ENCODE assay signal across 16 cellular contexts in the genomic region with DNA sequence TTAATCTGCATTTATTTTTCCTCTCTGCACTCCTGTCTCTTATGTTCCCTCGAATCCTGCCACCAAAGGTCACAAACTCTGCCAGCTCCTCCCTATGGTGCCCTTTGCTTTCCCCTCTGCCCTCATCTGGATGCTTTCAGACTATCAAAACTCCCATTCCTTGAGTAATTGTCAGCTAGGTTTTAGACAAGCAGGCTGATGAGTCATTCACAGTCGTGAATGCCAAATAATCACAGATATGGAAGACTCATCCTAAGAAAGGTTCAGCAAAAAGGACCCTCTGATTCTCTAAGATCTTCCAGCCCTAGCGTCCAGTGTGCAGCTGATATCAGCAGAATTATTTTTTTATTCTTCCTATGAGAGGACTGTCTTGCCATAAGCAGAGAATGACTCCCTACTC.
A peak's percentile ranks its signal among the peaks of the same experiment; 100 is the strongest.
DNase-seq lines count a peak whose midpoint lies in the region; ATAC-seq and TF ChIP-seq lines count a peak whose summit lies in the region.
"Had no signal": no experiment of that assay in that cellular context is flagged by ENCODE, and none has a peak within 500 bp of the region (broad histone marks: within the 10 kb centered on the region; RNA-seq: fewer than 3 reads in every experiment).

No MANE protein-coding gene starts in this region.

- TF ChIP-seq RAD21 in HCT116 (IDR thresholded peaks at IDR 0.05; ENCODE audit: low read depth) = no peak

- no peak for TF ChIP-seq POLR2A in HCT116 (IDR thresholded peaks at IDR 0.05; ENCODE audit: borderline replicate concordance, extremely low read depth, insufficient read depth, insufficient read length)

- H2AFZ ChIP-seq in HCT116 (ENCODE audit: low read depth, low read length, poor library complexity, severe bottlenecking) = peak overlapping the region; percentile 20

- no peaks in the 10 kb centered on the region for H3K36me3 ChIP-seq in HCT116 (ENCODE audit: control insufficient read depth in 1 of 2, insufficient read depth in 2 of 2, low read length in 2 of 2)
- no peaks in the 10 kb centered on the region for H3K36me3 ChIP-seq in lower lobe of right lung

- intact Hi-C loops in HCT116 (cut with micrococcal nuclease) = no loop called here
- intact Hi-C loops in lower lobe of right lung (cut with DNase I) = no loop called here

- H3K9me2 ChIP-seq in HCT116 (ENCODE audit: insufficient read depth) = no peaks in the 10 kb centered on the region

- ATAC-seq in HCT116 (0 out of 2 replicates have a peak, but pooled peaks have one; percentile 49), lower lobe of right lung (no peak), HG02970 (IDR thresholded peaks at IDR 0.05; ENCODE audit: low FRiP score, unreplicated experiment) (no peak)
- no peak for ATAC-seq in activated naive CD8-positive, alpha-beta T cell treated with anti-CD3 and anti-CD28 coated beads, Interleukin-2, amount 50 U/mL, for 24 hours
- ATAC-seq: activated CD4-positive, CD25-positive, alpha-beta regulatory T cell treated with anti-CD3 and anti-CD28 coated beads, Interleukin-2, amount 50 U/mL, for 24 hours; Panc1; psoas muscle; T-cell had no signal

- DNase-seq in HCT116 (ENCODE audit: low read depth, low spot score) (no peak), RWPE1 (ENCODE audit: low spot score) (peak; percentile 9), fibroblast of the aortic adventitia (ENCODE audit: low read depth) (peak; percentile 6), skeletal muscle cell (ENCODE audit: low read depth) (peak; percentile 24), lower lobe of right lung (no peak)
- DNase-seq in activated naive CD8-positive, alpha-beta T cell treated with anti-CD3 and anti-CD28 coated beads, Interleukin-2, amount 50 U/mL, for 24 hours = no peak
- DNase-seq: CD4-positive, CD25-positive, alpha-beta regulatory T cell; cerebellar nuclear complex; left cardiac atrium; NCI-H146; psoas muscle; T-cell had no signal

- no peak overlapping the region for H3K4me3 ChIP-seq in HCT116 (replicated peaks in 1 of 2; ENCODE audit: low read depth in 1 of 2, low read length in 2 of 2)
- H3K4me3 ChIP-seq in fibroblast of the aortic adventitia (ENCODE audit: low read depth, low read length) = no peak overlapping the region
- H3K4me3 ChIP-seq in skeletal muscle cell (ENCODE audit: low read depth, low read length) = no peak overlapping the region
- H3K4me3 ChIP-seq in lower lobe of right lung = no peak overlapping the region
- H3K4me3 ChIP-seq: psoas muscle had no signal

- no peak overlapping the region for H3K9ac ChIP-seq in HCT116 (ENCODE audit: low read length)

- RAD21 ChIA-PET in HCT116 (lab: Charles Lee; ENCODE audit: low non-redundant PET in 1 of 2, low total read pairs in 2 of 2, uncharacterized antibody in 2 of 2, unreplicated experiment in 2 of 2) = no interaction called here

- H3K27me3 ChIP-seq in HCT116 (ENCODE audit: insufficient read depth, low read length) = no peaks in the 10 kb centered on the region
- no peaks in the 10 kb centered on the region for H3K27me3 ChIP-seq in lower lobe of right lung (ENCODE audit: low read depth)

- H3K4me1 Mint-ChIP-seq in activated naive CD8-positive, alpha-beta T cell treated with anti-CD3 and anti-CD28 coated beads, Interleukin-2, amount 50 U/mL, for 24 hours = no peaks in the 10 kb centered on the region
- H3K4me1 Mint-ChIP-seq: activated naive CD4-positive, alpha-beta T cell treated with anti-CD3 and anti-CD28 coated beads, Interleukin-2, amount 50 U/mL, for 24 hours; CD4-positive, CD25-positive, alpha-beta regulatory T cell; T-cell had no signal

- no peaks in the 10 kb centered on the region for H4K20me1 ChIP-seq in HCT116 (ENCODE audit: insufficient read depth)

- H3K27me3 Mint-ChIP-seq in activated naive CD8-positive, alpha-beta T cell treated with anti-CD3 and anti-CD28 coated beads, Interleukin-2, amount 50 U/mL, for 24 hours = no peaks in the 10 kb centered on the region
- H3K27me3 Mint-ChIP-seq: activated naive CD4-positive, alpha-beta T cell treated with anti-CD3 and anti-CD28 coated beads, Interleukin-2, amount 50 U/mL, for 24 hours; CD4-positive, CD25-positive, alpha-beta regulatory T cell; T-cell had no signal

- H3K36me3 Mint-ChIP-seq in activated naive CD8-positive, alpha-beta T cell treated with anti-CD3 and anti-CD28 coated beads, Interleukin-2, amount 50 U/mL, for 24 hours (ENCODE audit: low read depth) = no peaks in the 10 kb centered on the region
- H3K36me3 Mint-ChIP-seq: activated naive CD4-positive, alpha-beta T cell treated with anti-CD3 and anti-CD28 coated beads, Interleukin-2, amount 50 U/mL, for 24 hours; CD4-positive, CD25-positive, alpha-beta regulatory T cell; T-cell had no signal

- H3K4me3 Mint-ChIP-seq in activated naive CD8-positive, alpha-beta T cell treated with anti-CD3 and anti-CD28 coated beads, Interleukin-2, amount 50 U/mL, for 24 hours = no peak overlapping the region
- H3K4me3 Mint-ChIP-seq: activated naive CD4-positive, alpha-beta T cell treated with anti-CD3 and anti-CD28 coated beads, Interleukin-2, amount 50 U/mL, for 24 hours; CD4-positive, CD25-positive, alpha-beta regulatory T cell; T-cell had no signal

- H3K9me3 Mint-ChIP-seq in activated naive CD8-positive, alpha-beta T cell treated with anti-CD3 and anti-CD28 coated beads, Interleukin-2, amount 50 U/mL, for 24 hours = peaks cover 15% of the 10 kb centered on the region

- CTCF ChIA-PET in HCT116 (lab: Charles Lee) (no interaction called here), RWPE1 (lab: Yijun Ruan, JAX) (no interaction called here)

- no peak overlapping the region for H3K27ac ChIP-seq in HCT116 (ENCODE audit: low read depth, low read length)
- H3K27ac ChIP-seq in RWPE1 = no peak overlapping the region
- no peak overlapping the region for H3K27ac ChIP-seq in lower lobe of right lung
- H3K27ac ChIP-seq: psoas muscle had no signal

- POLR2A ChIA-PET in HCT116 (lab: Charles Lee) = no interaction called here
- POLR2A ChIA-PET in RWPE1 (lab: Yijun Ruan, JAX; ENCODE audit: low non-redundant PET) = no interaction called here

- no peaks in the 10 kb centered on the region for H3K9me3 ChIP-seq in HCT116 (ENCODE audit: control insufficient read depth in 1 of 2, insufficient read depth in 1 of 2, low read depth in 1 of 2, low read length in 2 of 2)
- H3K9me3 ChIP-seq in lower lobe of right lung = peaks cover 4% of the 10 kb centered on the region
- H3K9me3 ChIP-seq: psoas muscle had no signal

- no peak overlapping the region for H3K27ac Mint-ChIP-seq in activated naive CD8-positive, alpha-beta T cell treated with anti-CD3 and anti-CD28 coated beads, Interleukin-2, amount 50 U/mL, for 24 hours
- H3K27ac Mint-ChIP-seq: activated naive CD4-positive, alpha-beta T cell treated with anti-CD3 and anti-CD28 coated beads, Interleukin-2, amount 50 U/mL, for 24 hours; CD4-positive, CD25-positive, alpha-beta regulatory T cell; T-cell had no signal

- BruUV-seq in HCT116 (replicated peaks; lab: Mats Ljungman, UMichigan) = no TSS peak

- TF ChIP-seq CTCF in HCT116 (IDR thresholded peaks at IDR 0.05 in 2 of 3, conservative IDR thresholded peaks at IDR 0.05 in 1 of 3; ENCODE audit: borderline replicate concordance in 1 of 3, insufficient read depth in 1 of 3, low read depth in 2 of 3, low read length in 2 of 3) (no peak), RWPE1 (conservative IDR thresholded peaks at IDR 0.05; ENCODE audit: low read depth) (no peak), fibroblast of the aortic adventitia (IDR thresholded peaks at IDR 0.05; ENCODE audit: insufficient read depth, low read length) (no peak), lower lobe of right lung (IDR thresholded peaks at IDR 0.05) (no peak)

- H3K79me2 ChIP-seq in HCT116 (ENCODE audit: insufficient read depth, low read length) = no peaks in the 10 kb centered on the region

- peaks cover 0 to 4% of the 10 kb centered on the region in 2 experiments; a peak in 2 of 4 replicates for H3K4me1 ChIP-seq in HCT116 (ENCODE audit: control insufficient read depth in 1 of 2, insufficient read depth in 2 of 2, low read length in 2 of 2)
- H3K4me1 ChIP-seq in lower lobe of right lung = no peaks in the 10 kb centered on the region
- H3K4me1 ChIP-seq: psoas muscle had no signal

- peak overlapping the region; percentile 6; the same call in 1 of the 2 replicates for H3K4me2 ChIP-seq in HCT116 (ENCODE audit: low read length)

TF ChIP-seq in HCT116, 20 proteins besides CTCF, POLR2A, EP300 and RAD21:
- TF ChIP-seq TCF7L2 (IDR thresholded peaks at IDR 0.05; ENCODE audit: borderline replicate concordance, extremely low read depth, insufficient read depth, insufficient read length) (no peak), SP1 (IDR thresholded peaks at IDR 0.05; ENCODE audit: low read depth) (no peak), ZFX (IDR thresholded peaks at IDR 0.05) (no peak), FOSL1 (IDR thresholded peaks at IDR 0.05; ENCODE audit: low read depth) (peak; percentile 53; the same call in 1 of the 2 replicates), YY1 (IDR thresholded peaks at IDR 0.05; ENCODE audit: extremely low read depth, insufficient replicate concordance, low read depth, low read length) (no peak), CEBPB (IDR thresholded peaks at IDR 0.05; ENCODE audit: low read depth) (no peak)
- TF ChIP-seq, protein P1, sequence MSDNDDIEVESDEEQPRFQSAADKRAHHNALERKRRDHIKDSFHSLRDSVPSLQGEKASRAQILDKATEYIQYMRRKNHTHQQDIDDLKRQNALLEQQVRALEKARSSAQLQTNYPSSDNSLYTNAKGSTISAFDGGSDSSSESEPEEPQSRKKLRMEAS (IDR thresholded peaks at IDR 0.05) = no peak

Comparison
In these comparisons a context has a peak if more than half of its experiments do, and no peak if none do; other contexts are left out.
1. DNase-seq: peak in RWPE1 (single experiment), fibroblast of the aortic adventitia (single experiment) and skeletal muscle cell (single experiment); none in HCT116 (single experiment), activated naive CD8-positive, alpha-beta T cell treated with anti-CD3 and anti-CD28 coated beads, Interleukin-2, amount 50 U/mL, for 24 hours (single experiment) and lower lobe of right lung (single experiment).